ENCODE assay signal across 25 cellular contexts in the genomic region with DNA sequence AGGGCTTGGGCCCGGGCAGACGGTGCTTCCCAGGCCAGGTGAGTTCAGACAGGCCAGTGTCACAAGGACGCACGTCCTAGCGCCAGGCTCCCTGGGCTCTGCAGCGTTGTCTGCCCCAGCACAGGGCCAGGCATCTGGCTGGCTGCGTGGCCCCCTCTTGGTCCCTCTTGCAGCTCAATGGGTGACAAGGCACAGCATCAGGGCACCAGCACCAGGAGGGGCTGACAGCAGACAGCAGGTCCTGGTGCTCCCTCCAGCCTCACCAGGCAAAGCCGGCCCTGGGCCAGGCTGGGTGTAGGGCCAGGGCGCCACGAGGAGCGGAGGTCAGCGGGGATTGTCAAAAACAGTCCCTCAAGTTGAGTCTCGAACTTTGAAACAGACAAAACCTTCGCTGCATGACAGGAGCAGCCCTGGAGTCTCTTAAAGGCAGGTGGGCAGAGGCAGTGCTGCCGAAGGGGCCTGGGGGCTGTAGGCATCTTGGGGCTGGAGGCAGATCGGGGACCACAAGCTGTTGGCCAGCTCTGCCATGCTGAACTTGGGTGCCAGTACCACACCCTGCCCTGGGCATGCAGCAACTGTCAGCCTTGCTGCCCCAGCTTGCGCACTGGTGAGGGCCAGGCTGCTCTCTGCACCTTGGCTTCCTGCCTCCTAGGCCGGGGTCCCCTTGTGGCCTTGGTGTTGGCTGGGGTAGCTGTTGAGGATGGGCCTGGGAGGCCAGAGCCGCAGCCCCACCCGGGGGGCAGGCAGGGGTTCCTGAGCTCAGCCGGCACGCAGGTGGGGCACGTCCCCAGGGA.
"Had no signal": no experiment of that assay in that cellular context is flagged by ENCODE, and none has a peak within 500 bp of the region (broad histone marks: within the 10 kb centered on the region; RNA-seq: fewer than 3 reads in every experiment).

No MANE protein-coding gene starts in this region.

- DNase-seq: activated CD4-positive, alpha-beta T cell treated with anti-CD3 and anti-CD28 coated beads for 4 hours; activated CD4-positive, alpha-beta T cell treated with anti-CD3 and anti-CD28 coated beads, Interleukin-2, amount 50 U/mL, for 48 hours; activated CD4-positive, CD25-positive, alpha-beta regulatory T cell; activated CD8-positive, alpha-beta memory T cell treated with anti-CD3 and anti-CD28 coated beads for 24 hours; activated effector memory CD4-positive, alpha-beta T cell treated with Interleukin-2 at 50 U/mL for 16 hours; activated naive CD4-positive, alpha-beta T cell treated with anti-CD3 and anti-CD28 coated beads for 36 hours; activated naive CD8-positive, alpha-beta T cell treated with anti-CD3 and anti-CD28 coated beads for 36 hours; amniotic stem cell; brain microvascular endothelial cell; cortex of kidney; effector memory CD8-positive, alpha-beta T cell; foreskin fibroblast; heart right ventricle; retina; stimulated activated CD4-positive, alpha-beta T cell treated with anti-CD3 and anti-CD28 coated beads, Interleukin-2, amount 100 ng/mL, for 24 hours; stimulated activated naive CD4-positive, alpha-beta T cell; tibial artery; upper lobe of right lung had no signal

- H3K4me3 ChIP-seq: heart right ventricle, left lung, lung, ovary, smooth muscle cell, suprapubic skin, tibial artery, upper lobe of right lung had no signal

- H3K9me3 ChIP-seq: heart right ventricle, left lung, neutrophil, ovary, suprapubic skin, tibial artery, upper lobe of right lung had no signal

- H3K4me2 ChIP-seq: smooth muscle cell had no signal

- FAIRE-seq: astrocyte had no signal

- ATAC-seq: effector memory CD8-positive, alpha-beta T cell; left lung; upper lobe of right lung had no signal

- H3K4me1 ChIP-seq: tibial artery had no signal

- H3K27me3 ChIP-seq: brain microvascular endothelial cell, left lung, ovary, upper lobe of right lung had no signal

- H3K36me3 ChIP-seq: ovary had no signal

- H3K27ac ChIP-seq: brain microvascular endothelial cell, heart right ventricle, left lung, neutrophil, ovary, suprapubic skin, tibial artery, upper lobe of right lung had no signal
